ENCODE assay signal across 8 cellular contexts in genomic region chr14:81219210-81219820, GRCh38.
DNase-seq lines count a peak whose midpoint lies in the region; ATAC-seq and TF ChIP-seq lines count a peak whose summit lies in the region.

No MANE protein-coding gene starts in this region.

- DNase-seq in AG10803 (ENCODE audit: low read depth) (peak; percentile 97), NCI-H446 (lab: John Stamatoyannopoulos, UW) (peak; percentile 97 to 98), cerebellar cortex (ENCODE audit: low spot score) (peak; percentile 99), iris pigment epithelial cell (ENCODE audit: low read depth) (peak; percentile 98)
- DNase-seq in stimulated activated CD4-positive, alpha-beta T cell treated with anti-CD3 and anti-CD28 coated beads, Interleukin-12 subunit alpha, Interleukin-12 subunit beta, amount 100 ng/mL, for 24 hours (ENCODE audit: low read depth in 2 of 2), result peak; percentile 69 to 71

- ATAC-seq in GM19043 (IDR thresholded peaks at IDR 0.05; ENCODE audit: low read depth, unreplicated experiment) (peak; percentile 53), HG03354 (IDR thresholded peaks at IDR 0.05; ENCODE audit: poor library complexity, severe bottlenecking, unreplicated experiment) (peak; percentile 55)
- peak; percentile 63 to 66 for ATAC-seq in activated CD4-positive, CD25-positive, alpha-beta regulatory T cell treated with anti-CD3 and anti-CD28 coated beads, Interleukin-2, amount 50 U/mL, for 24 hours

- TF ChIP-seq CTCF in AG10803 (conservative IDR thresholded peaks at IDR 0.05; ENCODE audit: low read length), result no peak

- peak overlapping the region; percentile 73 for H3K4me3 ChIP-seq in AG10803 (ENCODE audit: low read length)

Comparison
In these comparisons a context has a peak if more than half of its experiments do, and no peak if none do; other contexts are left out.
1. Peak in every context shown above with its lines: DNase-seq, ATAC-seq and H3K4me3 ChIP-seq.